In genomic region chr3:136120373-136121348, GRCh38 we compare ENCODE assay signal across 14 cellular contexts.
A peak's percentile ranks its signal among the peaks of the same experiment; 100 is the strongest.
DNase-seq lines count a peak whose midpoint lies in the region; ATAC-seq, FAIRE-seq and TF ChIP-seq lines count a peak whose summit lies in the region.
"Had no signal": no experiment of that assay in that cellular context is flagged by ENCODE, and none has a peak within 500 bp of the region (broad histone marks: within the 10 kb centered on the region; RNA-seq: fewer than 3 reads in every experiment).

No MANE protein-coding gene starts in this region.

- peaks cover 22% of the 10 kb centered on the region for H3K9me3 Mint-ChIP-seq in astrocyte (ENCODE audit: unreplicated experiment)

- H3K4me1 ChIP-seq in astrocyte (ENCODE audit: insufficient read depth, low read length), result no peaks in the 10 kb centered on the region
- no peaks in the 10 kb centered on the region for H3K4me1 ChIP-seq in upper lobe of right lung
- H3K4me1 ChIP-seq: esophagus muscularis mucosa, SJSA1 had no signal

- H3K9me3 ChIP-seq in astrocyte (ENCODE audit: insufficient read depth, low read depth, low read length) (no peaks in the 10 kb centered on the region), upper lobe of right lung (no peaks in the 10 kb centered on the region)
- H3K9me3 ChIP-seq: esophagus muscularis mucosa, SJSA1 had no signal

- H4K20me1 ChIP-seq in astrocyte (ENCODE audit: insufficient read depth, low read length), result no peaks in the 10 kb centered on the region
- H4K20me1 ChIP-seq: BLaER1 treated with 17β-estradiol and CSF1 and Interleukin-3, amounts not matched to agents 10 nM and 100 nM had no signal

- H3K36me3 ChIP-seq in astrocyte (ENCODE audit: insufficient read depth, low read length) (no peaks in the 10 kb centered on the region), upper lobe of right lung (no peaks in the 10 kb centered on the region)
- H3K36me3 ChIP-seq: BLaER1 treated with 17β-estradiol and CSF1 and Interleukin-3, amounts not matched to agents 10 nM and 100 nM had no signal

- peaks cover 3% of the 10 kb centered on the region for H3K4me1 Mint-ChIP-seq in astrocyte (ENCODE audit: low read depth, unreplicated experiment)

- no peak for TF ChIP-seq POLR2A in GM12892 (IDR thresholded peaks at IDR 0.05; ENCODE audit: low read depth, low read length)

- no peak overlapping the region for H3K4me3 Mint-ChIP-seq in astrocyte (ENCODE audit: unreplicated experiment)

- no peak overlapping the region for H3K9ac ChIP-seq in astrocyte (ENCODE audit: low read length)
- H3K9ac ChIP-seq: BLaER1 treated with 17β-estradiol and CSF1 and Interleukin-3, amounts not matched to agents 10 nM and 100 nM had no signal

- H3K27me3 Mint-ChIP-seq in astrocyte (ENCODE audit: low read depth, unreplicated experiment), result no peaks in the 10 kb centered on the region

- no peaks in the 10 kb centered on the region for H3K27me3 ChIP-seq in astrocyte (ENCODE audit: insufficient read depth, low read length)
- H3K27me3 ChIP-seq in upper lobe of right lung, result no peaks in the 10 kb centered on the region
- H3K27me3 ChIP-seq: BLaER1 treated with 17β-estradiol and CSF1 and Interleukin-3, amounts not matched to agents 10 nM and 100 nM; esophagus muscularis mucosa; SJSA1 had no signal

- no peaks in the 10 kb centered on the region for H3K79me2 ChIP-seq in astrocyte (ENCODE audit: insufficient read depth, low read length)

- H3K27ac ChIP-seq in astrocyte (ENCODE audit: low read depth, low read length) (no peak overlapping the region), upper lobe of right lung (no peak overlapping the region)
- H3K27ac ChIP-seq: BLaER1 treated with 17β-estradiol and CSF1 and Interleukin-3, amounts not matched to agents 10 nM and 100 nM; esophagus muscularis mucosa; SJSA1 had no signal

- FAIRE-seq in GM12892 (lab: Jason Lieb, UNC) (peak; percentile 87), astrocyte (lab: Jason Lieb, UNC) (no peak)

- DNase-seq in GM12892 (ENCODE audit: insufficient read length), result no peak
- DNase-seq in astrocyte (ENCODE audit: low read depth), result peak; percentile 79
- no peak for DNase-seq in activated gamma-delta T cell treated with Interleukin-2 at 50 U/mL for 16 hours
- no peak for DNase-seq in NOMO-1 treated with dmso at 0.1 percent for 144 hours (lab: John Stamatoyannopoulos, UW; ENCODE audit: unreplicated experiment)
- no peak for DNase-seq in upper lobe of right lung
- DNase-seq: activated CD4-positive, alpha-beta T cell treated with anti-CD3 and anti-CD28 coated beads, Interleukin-2, amount 50 U/mL, for 48 hours; left ventricle myocardium superior; right cardiac atrium had no signal

- no peak overlapping the region for H3K4me3 ChIP-seq in astrocyte (ENCODE audit: insufficient read depth, low read depth, low read length)
- no peak overlapping the region for H3K4me3 ChIP-seq in upper lobe of right lung
- H3K4me3 ChIP-seq: BLaER1 treated with 17β-estradiol and CSF1 and Interleukin-3, amounts not matched to agents 10 nM and 100 nM; esophagus muscularis mucosa; SJSA1 had no signal

- intact Hi-C loops in upper lobe of right lung (cut with DNase I), result no loop called here

- peak; percentile 62 for ATAC-seq in GM21515 (IDR thresholded peaks at IDR 0.05; ENCODE audit: unreplicated experiment)
- peak; percentile 71 for ATAC-seq in HG03108 (IDR thresholded peaks at IDR 0.05; ENCODE audit: unreplicated experiment)
- no peak for ATAC-seq in HG02970 (IDR thresholded peaks at IDR 0.05; ENCODE audit: low FRiP score, unreplicated experiment)
- no peak for ATAC-seq in upper lobe of right lung
- ATAC-seq: left ventricle myocardium superior, right cardiac atrium had no signal

- peaks cover 25% of the 10 kb centered on the region for H3K36me3 Mint-ChIP-seq in astrocyte (ENCODE audit: low read depth, unreplicated experiment)

- no peak overlapping the region for H2AFZ ChIP-seq in astrocyte (ENCODE audit: low read depth, low read length)

- no peak overlapping the region for H3K27ac Mint-ChIP-seq in astrocyte (ENCODE audit: unreplicated experiment)

- no peak overlapping the region for H3K4me2 ChIP-seq in astrocyte (ENCODE audit: low read length)

- TF ChIP-seq CTCF in astrocyte (IDR thresholded peaks at IDR 0.05; ENCODE audit: insufficient read depth, low read depth, low read length) (no peak), upper lobe of right lung (IDR thresholded peaks at IDR 0.05) (no peak)

Comparison
In these comparisons a context has a peak if more than half of its experiments do, and no peak if none do; other contexts are left out.
1. ATAC-seq: peak in GM21515 (single experiment) and HG03108 (single experiment); none in HG02970 (single experiment) and upper lobe of right lung (single experiment).